In genomic region chr3:188712257-188712924, GRCh38 we compare ENCODE assay signal across 11 cellular contexts.
DNase-seq lines count a peak whose midpoint lies in the region; ATAC-seq and TF ChIP-seq lines count a peak whose summit lies in the region.
"Had no signal": no experiment of that assay in that cellular context is flagged by ENCODE, and none has a peak within 500 bp of the region (broad histone marks: within the 10 kb centered on the region; RNA-seq: fewer than 3 reads in every experiment).

No MANE protein-coding gene starts in this region.

- DNase-seq in Ammon's horn (ENCODE audit: low spot score) (peak; percentile 41), MV-4-11 (lab: John Stamatoyannopoulos, UW) (peak; percentile 78), dermis blood vessel endothelial cell (peak; percentile 45), mucosa of descending colon (no peak), NCI-H1092 (lab: John Stamatoyannopoulos, UW) (no peak)
- no peak for DNase-seq in activated CD4-positive, alpha-beta T cell treated with anti-CD3 and anti-CD28 coated beads for 1 hour
- DNase-seq in stimulated activated naive CD8-positive, alpha-beta T cell treated with anti-CD3 and anti-CD28 coated beads, Interleukin-15, amount 100 ng/mL, for 72 hours = no peak
- DNase-seq: amygdala, DND-41, T-helper 2 cell had no signal

- H3K27me3 Mint-ChIP-seq in stimulated activated naive CD8-positive, alpha-beta T cell treated with anti-CD3 and anti-CD28 coated beads, Interleukin-15, amount 100 ng/mL, for 72 hours = no peaks in the 10 kb centered on the region

- no peak for TF ChIP-seq CTCF in mucosa of descending colon (IDR thresholded peaks at IDR 0.05)

- no peak overlapping the region for H3K4me3 ChIP-seq in mucosa of descending colon

- peaks cover 4% of the 10 kb centered on the region for H3K4me1 Mint-ChIP-seq in stimulated activated naive CD8-positive, alpha-beta T cell treated with anti-CD3 and anti-CD28 coated beads, Interleukin-15, amount 100 ng/mL, for 72 hours

- H3K27ac Mint-ChIP-seq in stimulated activated naive CD8-positive, alpha-beta T cell treated with anti-CD3 and anti-CD28 coated beads, Interleukin-15, amount 100 ng/mL, for 72 hours = no peak overlapping the region

- no peak overlapping the region for H3K4me3 Mint-ChIP-seq in stimulated activated naive CD8-positive, alpha-beta T cell treated with anti-CD3 and anti-CD28 coated beads, Interleukin-15, amount 100 ng/mL, for 72 hours

- H3K9me3 Mint-ChIP-seq in stimulated activated naive CD8-positive, alpha-beta T cell treated with anti-CD3 and anti-CD28 coated beads, Interleukin-15, amount 100 ng/mL, for 72 hours = no peaks in the 10 kb centered on the region

- H3K4me1 ChIP-seq in mucosa of descending colon (ENCODE audit: low read depth) = no peaks in the 10 kb centered on the region

- ATAC-seq in mucosa of descending colon (peak; percentile 84), HG03139 (IDR thresholded peaks at IDR 0.05; ENCODE audit: unreplicated experiment) (no peak)
- ATAC-seq in stimulated activated naive CD8-positive, alpha-beta T cell treated with anti-CD3 and anti-CD28 coated beads, Interleukin-15, amount 100 ng/mL, for 72 hours = no peak

- intact Hi-C loops in mucosa of descending colon (cut with DNase I, micrococcal nuclease) = no loop called here

- H3K36me3 ChIP-seq in mucosa of descending colon (ENCODE audit: low read depth) = no peaks in the 10 kb centered on the region

- H3K9me3 ChIP-seq in mucosa of descending colon = no peaks in the 10 kb centered on the region

Comparison
In these comparisons a context has a peak if more than half of its experiments do, and no peak if none do; other contexts are left out.
1. DNase-seq: peak in Ammon's horn (single experiment), MV-4-11 (single experiment) and dermis blood vessel endothelial cell (single experiment); none in mucosa of descending colon (0 of 3), activated CD4-positive, alpha-beta T cell treated with anti-CD3 and anti-CD28 coated beads for 1 hour (single experiment), NCI-H1092 (single experiment) and stimulated activated naive CD8-positive, alpha-beta T cell treated with anti-CD3 and anti-CD28 coated beads, Interleukin-15, amount 100 ng/mL, for 72 hours (0 of 2).